ENCODE assay signal across 28 cellular contexts in the genomic region with DNA sequence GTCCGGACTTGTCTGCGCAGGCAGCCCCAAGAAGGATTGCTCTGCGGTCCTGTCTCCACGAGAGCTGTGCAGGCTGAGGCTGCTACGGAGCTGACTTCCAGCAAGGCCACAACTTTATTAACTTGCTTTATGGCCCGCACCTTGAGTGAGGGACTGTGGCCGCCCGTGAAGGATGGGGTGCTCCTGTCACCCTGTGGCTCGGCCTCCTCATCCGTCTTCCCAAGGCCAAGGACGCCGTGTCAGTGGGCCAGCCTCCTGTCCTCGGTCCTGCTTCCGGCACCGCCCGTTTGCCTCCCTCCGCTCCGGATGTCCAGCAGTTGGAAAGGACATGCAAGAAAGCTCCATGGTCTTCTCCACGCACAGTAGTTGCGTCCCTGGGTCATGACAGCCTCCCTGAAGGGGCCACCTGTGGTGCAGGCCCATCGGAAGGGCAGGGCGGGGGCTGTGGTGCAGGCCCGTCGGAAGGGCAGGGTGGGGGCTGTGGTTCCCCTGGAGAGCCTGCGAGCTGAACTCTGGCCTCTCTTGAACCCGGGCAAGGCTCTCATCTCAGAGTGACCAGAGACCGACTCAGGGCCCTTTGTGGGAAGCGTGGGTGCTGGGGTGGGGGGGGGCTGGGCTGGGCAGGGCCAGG.
DNase-seq lines count a peak whose midpoint lies in the region; ATAC-seq, FAIRE-seq and TF ChIP-seq lines count a peak whose summit lies in the region.
"Had no signal": no experiment of that assay in that cellular context is flagged by ENCODE, and none has a peak within 500 bp of the region (broad histone marks: within the 10 kb centered on the region; RNA-seq: fewer than 3 reads in every experiment).

No MANE protein-coding gene starts in this region.

- ATAC-seq in left ventricle myocardium superior, result no peak
- ATAC-seq: activated CD4-positive, alpha-beta T cell treated with anti-CD3 and anti-CD28 coated beads for 36 hours; activated CD8-positive, alpha-beta T cell treated with anti-CD3 and anti-CD28 coated beads, Interleukin-2, amount 10 ng/mL, durations not matched to agents 7 days and 5 days; activated naive CD4-positive, alpha-beta T cell treated with anti-CD3 and anti-CD28 coated beads, Interleukin-2, amount 50 U/mL, for 72 hours; HCT116; mucosa of descending colon; stimulated activated naive CD8-positive, alpha-beta T cell treated with anti-CD3 and anti-CD28 coated beads, Interleukin-15, Interleukin-2, amounts not matched to agents 100 U/mL and 50 U/mL, for 24 hours had no signal

- no peak overlapping the region for H3K4me3 ChIP-seq in H7 (ENCODE audit: insufficient read depth, low read depth, low read length)
- H3K4me3 ChIP-seq in astrocyte (ENCODE audit: insufficient read depth, low read depth, low read length), result no peak overlapping the region
- H3K4me3 ChIP-seq in sigmoid colon, result no peak overlapping the region
- H3K4me3 ChIP-seq: BLaER1 treated with 17β-estradiol and CSF1 and Interleukin-3, amounts not matched to agents 10 nM and 100 nM; mucosa of descending colon; thoracic aorta had no signal

- no peaks in the 10 kb centered on the region for H3K27me3 Mint-ChIP-seq in astrocyte (ENCODE audit: low read depth, unreplicated experiment)
- H3K27me3 Mint-ChIP-seq: activated CD4-positive, alpha-beta T cell treated with anti-CD3 and anti-CD28 coated beads for 36 hours had no signal

- H3K4me3 Mint-ChIP-seq in astrocyte (ENCODE audit: unreplicated experiment), result no peak overlapping the region
- H3K4me3 Mint-ChIP-seq: activated CD4-positive, alpha-beta T cell treated with anti-CD3 and anti-CD28 coated beads for 36 hours; activated CD8-positive, alpha-beta T cell treated with anti-CD3 and anti-CD28 coated beads, Interleukin-2, amount 10 ng/mL, durations not matched to agents 7 days and 5 days; nephron had no signal

- intact Hi-C loops in left ventricle myocardium superior (cut with micrococcal nuclease), result no loop called here
- intact Hi-C loops in sigmoid colon (cut with DNase I), result no loop called here

- peak overlapping the region; percentile 75 for H3K27ac Mint-ChIP-seq in astrocyte (ENCODE audit: unreplicated experiment)
- H3K27ac Mint-ChIP-seq: activated CD4-positive, alpha-beta T cell treated with anti-CD3 and anti-CD28 coated beads for 36 hours; activated CD8-positive, alpha-beta T cell treated with anti-CD3 and anti-CD28 coated beads, Interleukin-2, amount 10 ng/mL, durations not matched to agents 7 days and 5 days; nephron had no signal

- H3K27ac ChIP-seq in astrocyte (ENCODE audit: low read depth, low read length) (no peak overlapping the region), sigmoid colon (peak overlapping the region in 2 of 4 donors; percentile 72 to 75)

- TF ChIP-seq EP300 in sigmoid colon (IDR thresholded peaks at IDR 0.05), result no peak

- 95% methylated on average over 28 of the region's 28 CpGs for WGBS in sigmoid colon, 2 donors

- peak; percentile 65 for DNase-seq in H7
- DNase-seq in astrocyte (ENCODE audit: low read depth), result no peak
- DNase-seq in left ventricle myocardium superior, result peak; percentile 17
- peak; percentile 57 for DNase-seq in sigmoid colon
- no peak for DNase-seq in putamen (ENCODE audit: low spot score)
- no peak for DNase-seq in CD1c-positive myeloid dendritic cell (ENCODE audit: extremely low spot score)
- no peak for DNase-seq in D721Med (ENCODE audit: insufficient read length, low spot score)
- DNase-seq: activated CD4-positive, alpha-beta T cell treated with anti-CD3 and anti-CD28 coated beads for 36 hours; activated CD8-positive, alpha-beta T cell treated with anti-CD3 and anti-CD28 coated beads, Interleukin-2, amount 10 ng/mL, durations not matched to agents 7 days and 5 days; COR-L47; cortex of kidney; DMS79; NCI-H1417 treated with DMSO at 0.1 percent for 48 hours; NCI-H2029 treated with DMSO at 0.1 percent for 48 hours; NCI-H2227 treated with DMSO at 0.1 percent for 48 hours; NCI-H526 treated with DMSO at 0.1 percent for 48 hours; NK-92 treated with Interleukin-12 subunit alpha and Interleukin-12 subunit beta, amount 100 ng/mL, for 24 hours; stimulated activated CD4-positive, alpha-beta T cell treated with anti-CD3 and anti-CD28 coated beads, Interleukin-2, amount 100 ng/mL, for 24 hours; stimulated activated naive CD8-positive, alpha-beta T cell treated with anti-CD3 and anti-CD28 coated beads, Interleukin-15, Interleukin-2, amounts not matched to agents 100 U/mL and 50 U/mL, for 24 hours had no signal

- H3K9me3 ChIP-seq in astrocyte (ENCODE audit: insufficient read depth, low read depth, low read length) (no peaks in the 10 kb centered on the region), sigmoid colon (no peaks in the 10 kb centered on the region)
- H3K9me3 ChIP-seq: thoracic aorta had no signal

- FAIRE-seq in astrocyte (lab: Jason Lieb, UNC) (no peak), D721Med (lab: Jason Lieb, UNC) (no peak)
- FAIRE-seq: bronchial epithelial cell, G401.6, islet of Langerhans had no signal

- TF ChIP-seq CTCF in astrocyte (IDR thresholded peaks at IDR 0.05; ENCODE audit: insufficient read depth, low read depth, low read length) (no peak), sigmoid colon (IDR thresholded peaks at IDR 0.05) (no peak), D721Med (IDR thresholded peaks at IDR 0.05; ENCODE audit: insufficient read depth, missing control alignments) (no peak)

- no peaks in the 10 kb centered on the region for H4K20me1 ChIP-seq in astrocyte (ENCODE audit: insufficient read depth, low read length)

- H3K4me2 ChIP-seq in astrocyte (ENCODE audit: low read length), result no peak overlapping the region

- peaks cover 8% of the 10 kb centered on the region for H3K9me3 Mint-ChIP-seq in astrocyte (ENCODE audit: unreplicated experiment)
- H3K9me3 Mint-ChIP-seq: activated naive CD4-positive, alpha-beta T cell treated with anti-CD3 and anti-CD28 coated beads, Interleukin-2, amount 50 U/mL, for 72 hours had no signal

- no peak for TF ChIP-seq POLR2A in sigmoid colon (IDR thresholded peaks at IDR 0.05)

- no peaks in the 10 kb centered on the region for H3K36me3 ChIP-seq in H7 (replicated peaks; ENCODE audit: control insufficient read depth, insufficient read depth, low read length)
- H3K36me3 ChIP-seq in astrocyte (ENCODE audit: insufficient read depth, low read length), result peaks cover 5% of the 10 kb centered on the region
- peaks cover 0 to 18% (median 2%) of the 10 kb centered on the region in 4 donors for H3K36me3 ChIP-seq in sigmoid colon
- H3K36me3 ChIP-seq: thoracic aorta had no signal

- no peak overlapping the region for H3K9ac ChIP-seq in astrocyte (ENCODE audit: low read length)

- peaks cover 2% of the 10 kb centered on the region for H3K79me2 ChIP-seq in astrocyte (ENCODE audit: insufficient read depth, low read length)

- H3K4me1 Mint-ChIP-seq in astrocyte (ENCODE audit: low read depth, unreplicated experiment), result peaks cover 4% of the 10 kb centered on the region
- H3K4me1 Mint-ChIP-seq: activated CD4-positive, alpha-beta T cell treated with anti-CD3 and anti-CD28 coated beads for 36 hours had no signal

- no peak overlapping the region for H2AFZ ChIP-seq in astrocyte (ENCODE audit: low read depth, low read length)

- H3K4me1 ChIP-seq in astrocyte (ENCODE audit: insufficient read depth, low read length), result peaks cover 10% of the 10 kb centered on the region
- peaks cover 0 to 24% (median 22%) of the 10 kb centered on the region in 4 donors for H3K4me1 ChIP-seq in sigmoid colon

- peaks cover 25% of the 10 kb centered on the region for H3K36me3 Mint-ChIP-seq in astrocyte (ENCODE audit: low read depth, unreplicated experiment)

- H3K27me3 ChIP-seq in H7 (ENCODE audit: control insufficient read depth, insufficient read depth, low read length) (no peaks in the 10 kb centered on the region), astrocyte (ENCODE audit: insufficient read depth, low read length) (no peaks in the 10 kb centered on the region), sigmoid colon (no peaks in the 10 kb centered on the region)
- H3K27me3 ChIP-seq: BLaER1 treated with 17β-estradiol and CSF1 and Interleukin-3, amounts not matched to agents 10 nM and 100 nM had no signal

Comparison
In these comparisons a context has a peak if more than half of its experiments do, and no peak if none do; other contexts are left out.
1. DNase-seq: peak in H7 (single experiment), left ventricle myocardium superior (single experiment) and sigmoid colon (single experiment); none in astrocyte (single experiment), putamen (single experiment), CD1c-positive myeloid dendritic cell (single experiment) and D721Med (single experiment).